9 cellular contexts compared by ENCODE assay signal in genomic region chr5:14946813-14947640, GRCh38.
DNase-seq lines count a peak whose midpoint lies in the region; ATAC-seq, FAIRE-seq and TF ChIP-seq lines count a peak whose summit lies in the region.
"Had no signal": no experiment of that assay in that cellular context is flagged by ENCODE, and none has a peak within 500 bp of the region (broad histone marks: within the 10 kb centered on the region; RNA-seq: fewer than 3 reads in every experiment).

No MANE protein-coding gene starts in this region.

- BruUV-seq in IMR-90 (replicated peaks; lab: Mats Ljungman, UMichigan), result no TSS peak

- no peak overlapping the region for H2BK120ac ChIP-seq in IMR-90 (ENCODE audit: low read depth, low read length)

- 79% methylated on average over 2 of the region's 4 CpGs; no CpG with 5 or more reads in 1 of the 2 experiments for WGBS in IMR-90 (ENCODE audit: extremely low coverage in 2 of 2, insufficient read length in 1 of 2), 2 experiments

- H3K9me1 ChIP-seq in IMR-90 (ENCODE audit: insufficient read depth, low read length), result no peaks in the 10 kb centered on the region; the same call in 1 of the 2 replicates

- DNase-seq in DMS 273 (lab: John Stamatoyannopoulos, UW; ENCODE audit: unreplicated experiment), result peak; percentile 74
- no peak for DNase-seq in DMS 273 treated with DMSO at 0.1 percent for 48 hours (lab: John Stamatoyannopoulos, UW)
- no peak for DNase-seq in IMR-90
- peak in 28 of 34 experiments; percentile 4 to 51 (median 30) for DNase-seq in T-cell
- peak; percentile 57 for DNase-seq in renal cortical epithelial cell (ENCODE audit: low read depth)
- DNase-seq in frontal cortex (ENCODE audit: low spot score in 2 of 2), result no peak

- H3K27ac ChIP-seq in IMR-90 (ENCODE audit: insufficient read depth, low read length), result no peak overlapping the region

- H3K27me3 ChIP-seq in IMR-90 (ENCODE audit: control insufficient read depth, insufficient read depth, low read length), result peaks cover 6% of the 10 kb centered on the region

- no peak overlapping the region for H3K4me3 Mint-ChIP-seq in T-cell

- H2AK5ac ChIP-seq in IMR-90 (ENCODE audit: low read depth, low read length), result no peak overlapping the region

- no peak overlapping the region for H3K56ac ChIP-seq in IMR-90 (ENCODE audit: extremely low read depth, insufficient read depth, low read length)

- H3K4ac ChIP-seq in IMR-90 (ENCODE audit: low read depth, low read length), result no peak overlapping the region

- POLR2A ChIA-PET in IMR-90 (lab: Charles Lee; ENCODE audit: unreplicated experiment) (no interaction called here), T-cell (lab: Charles Lee) (no interaction called here)

- no peak overlapping the region for H3K4me3 ChIP-seq in IMR-90 (ENCODE audit: insufficient read depth, low read depth, low read length)

- no peak overlapping the region for H2BK15ac ChIP-seq in IMR-90 (ENCODE audit: low read depth, low read length)

- TF ChIP-seq POLR2A in IMR-90 (IDR thresholded peaks at IDR 0.05; ENCODE audit: low read depth, low read length), result no peak

- H3K9ac ChIP-seq in IMR-90 (ENCODE audit: low read depth, low read length), result no peak overlapping the region

- H3K23ac ChIP-seq in IMR-90 (ENCODE audit: low read depth, low read length), result no peak overlapping the region

- H3K18ac ChIP-seq in IMR-90 (ENCODE audit: low read depth, low read length), result no peak overlapping the region

- H3K9me3 ChIP-seq in IMR-90 (ENCODE audit: control insufficient read depth, insufficient read depth, low read length), result no peaks in the 10 kb centered on the region

- TF ChIP-seq CTCF in IMR-90 (conservative IDR thresholded peaks at IDR 0.05; ENCODE audit: low read depth, low read length), result 0 out of 2 replicates have a peak, but pooled peaks have one; percentile 23

- H3K36me3 Mint-ChIP-seq in T-cell, result no peaks in the 10 kb centered on the region

- FAIRE-seq in frontal cortex (lab: Jason Lieb, UNC), result no peak
- FAIRE-seq: A204.1 had no signal

- no peaks in the 10 kb centered on the region for H3K4me1 ChIP-seq in IMR-90 (ENCODE audit: control insufficient read depth, insufficient read depth, low read length)

- peaks cover 5 to 7% (median 6%) of the 10 kb centered on the region in 3 donors for H3K4me1 Mint-ChIP-seq in T-cell

- intact Hi-C loops in IMR-90 (cut with micrococcal nuclease), result no loop called here

- no peaks in the 10 kb centered on the region for H3K79me1 ChIP-seq in IMR-90 (ENCODE audit: low read depth in 1 of 2, low read length in 2 of 2)

- H4K20me1 ChIP-seq in IMR-90 (ENCODE audit: insufficient read depth, low read length), result no peaks in the 10 kb centered on the region

- H3K27ac Mint-ChIP-seq in T-cell, result no peak overlapping the region

- no peak overlapping the region for H2BK20ac ChIP-seq in IMR-90 (ENCODE audit: low read depth, low read length)

- dilution Hi-C loops in IMR-90 (cut with HindIII; ENCODE audit: low sequenced_read_pairs, unreplicated experiment), result no loop called here

- H3K9me3 Mint-ChIP-seq in T-cell, result no peaks in the 10 kb centered on the region

- no peak overlapping the region for H3K4me2 ChIP-seq in IMR-90 (ENCODE audit: low read depth, low read length)

- CTCF ChIA-PET in IMR-90 (lab: Yijun Ruan, JAX), result interaction anchor here (1.0 kb wide), 1 partner anchor 17 kb away, joined by 3 read pairs; no protein-coding TSS in a partner anchor
- CTCF ChIA-PET in T-cell (lab: Charles Lee), result interaction anchor here (0.7 to 2.1 kb wide), 7 partner anchors 17 to 260 kb away, joined by 3 to 11 read pairs (median 3); no protein-coding TSS in a partner anchor

- no peak overlapping the region for H4K91ac ChIP-seq in IMR-90 (ENCODE audit: insufficient read depth, low read depth, low read length)

- H2AFZ ChIP-seq in IMR-90 (replicated peaks; ENCODE audit: low read length, poor library complexity), result no peak overlapping the region

- peak; percentile 86 for ATAC-seq in GM19463 (IDR thresholded peaks at IDR 0.05; ENCODE audit: unreplicated experiment)
- ATAC-seq in IMR-90 (ENCODE audit: low read depth), result no peak
- peak; percentile 87 to 95 (median 93) for ATAC-seq in T-cell (replicated peaks in 1 of 4)
- ATAC-seq in esophagus mucosa, result peak; percentile 76

- peak; percentile 17; the same call in 1 of the 2 replicates for TF ChIP-seq RAD21 in IMR-90 (IDR thresholded peaks at IDR 0.05; ENCODE audit: low read length)

- H3K36me3 ChIP-seq in IMR-90 (ENCODE audit: control insufficient read depth, insufficient read depth, low read length), result no peaks in the 10 kb centered on the region

- no peak overlapping the region for H3K14ac ChIP-seq in IMR-90 (replicated peaks; ENCODE audit: low read depth, low read length)

- H2BK5ac ChIP-seq in IMR-90 (ENCODE audit: low read depth, low read length, poor library complexity, severe bottlenecking), result no peak overlapping the region

- peaks cover 0 to 4% of the 10 kb centered on the region in 2 donors for H3K27me3 Mint-ChIP-seq in T-cell

- H4K8ac ChIP-seq in IMR-90 (ENCODE audit: low read depth in 2 of 2, low read length in 2 of 2), result no peak overlapping the region

- H4K5ac ChIP-seq in IMR-90 (ENCODE audit: low read depth, low read length), result no peak overlapping the region

- in situ Hi-C loops in IMR-90 (cut with MboI; ENCODE audit: low sequenced_read_pairs), result no loop called here

- H2AK9ac ChIP-seq in IMR-90 (replicated peaks; ENCODE audit: low read depth, low read length, poor library complexity), result no peak overlapping the region

TF ChIP-seq in IMR-90, 13 proteins besides CTCF, POLR2A, EP300 and RAD21:
- TF ChIP-seq SMC3 (IDR thresholded peaks at IDR 0.05; ENCODE audit: low read depth, low read length) (0 out of 2 replicates have a peak, but pooled peaks have one; percentile 10), CEBPB (IDR thresholded peaks at IDR 0.05; ENCODE audit: low read depth, low read length) (no peak)

Comparison
In these comparisons a context has a peak if more than half of its experiments do, and no peak if none do; other contexts are left out.
1. DNase-seq: peak in DMS 273 (single experiment), T-cell (28 of 34) and renal cortical epithelial cell (single experiment); none in DMS 273 treated with DMSO at 0.1 percent for 48 hours (single experiment), IMR-90 (single experiment) and frontal cortex (0 of 2).